In the genomic region with DNA sequence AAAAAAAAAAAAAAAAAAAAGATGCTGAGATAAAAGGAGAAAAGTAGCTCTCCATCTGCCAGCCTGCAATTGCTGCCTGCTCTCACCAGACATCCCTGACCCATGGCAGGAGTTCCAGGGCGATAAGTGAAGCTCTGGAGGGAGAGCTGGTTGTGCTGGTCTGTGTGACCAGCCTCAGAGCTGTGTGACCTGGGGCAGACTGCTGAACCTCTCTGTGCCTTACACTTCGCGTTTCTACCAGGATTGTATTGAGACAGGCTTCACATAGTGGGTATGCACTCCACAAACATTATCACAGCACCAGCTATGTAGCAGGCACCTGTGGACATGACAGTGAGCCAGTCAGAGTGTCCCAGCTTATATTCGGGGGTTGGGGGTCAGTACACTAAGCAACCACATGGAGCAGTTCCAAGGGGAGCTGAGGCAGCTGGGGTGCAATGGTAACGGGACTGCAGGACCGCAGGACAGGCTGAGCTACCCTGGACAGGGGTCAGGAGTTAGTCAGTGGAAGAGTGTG, we compare ENCODE assay signal across 1 cellular context.
TF ChIP-seq lines count a peak whose summit lies in the region.

No MANE protein-coding gene starts in this region.

TF ChIP-seq in IMR-90, 13 proteins besides CTCF, POLR2A, EP300 and RAD21 (continued from another document):
- TF ChIP-seq, protein P1, sequence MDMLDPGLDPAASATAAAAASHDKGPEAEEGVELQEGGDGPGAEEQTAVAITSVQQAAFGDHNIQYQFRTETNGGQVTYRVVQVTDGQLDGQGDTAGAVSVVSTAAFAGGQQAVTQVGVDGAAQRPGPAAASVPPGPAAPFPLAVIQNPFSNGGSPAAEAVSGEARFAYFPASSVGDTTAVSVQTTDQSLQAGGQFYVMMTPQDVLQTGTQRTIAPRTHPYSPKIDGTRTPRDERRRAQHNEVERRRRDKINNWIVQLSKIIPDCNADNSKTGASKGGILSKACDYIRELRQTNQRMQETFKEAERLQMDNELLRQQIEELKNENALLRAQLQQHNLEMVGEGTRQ (IDR thresholded peaks at IDR 0.05; ENCODE audit: low read depth, low read length): no peak
- TF ChIP-seq FOS (IDR thresholded peaks at IDR 0.05; ENCODE audit: low read depth, low read length) (no peak), MXI1 (IDR thresholded peaks at IDR 0.05; ENCODE audit: borderline replicate concordance, low read depth, low read length) (no peak), CHD1 (IDR thresholded peaks at IDR 0.05; ENCODE audit: low read depth, low read length) (no peak), CEBPB (IDR thresholded peaks at IDR 0.05; ENCODE audit: low read depth, low read length) (no peak), NFE2L2 (IDR thresholded peaks at IDR 0.05; ENCODE audit: low read depth, low read length) (no peak), MAZ (IDR thresholded peaks at IDR 0.05; ENCODE audit: borderline replicate concordance, low read depth, low read length) (no peak), SMC3 (IDR thresholded peaks at IDR 0.05; ENCODE audit: low read depth, low read length) (no peak), RCOR1 (IDR thresholded peaks at IDR 0.05; ENCODE audit: insufficient replicate concordance, low read length) (no peak)
TF ChIP-seq in IMR-90: peak in this region for 0.
